ENCODE assay signal across 25 cellular contexts in genomic region chr19:40583283-40583682, GRCh38.
"Had no signal": no experiment of that assay in that cellular context is flagged by ENCODE, and none has a peak within 500 bp of the region (broad histone marks: within the 10 kb centered on the region; RNA-seq: fewer than 3 reads in every experiment).

No MANE protein-coding gene starts in this region.

- H3K27me3 Mint-ChIP-seq: activated naive CD8-positive, alpha-beta T cell treated with anti-CD3 and anti-CD28 coated beads, Interleukin-2, amount 10 ng/mL, durations not matched to agents 7 days and 5 days had no signal

- H3K27me3 ChIP-seq: adrenal gland, SJSA1 had no signal

- H3K4me3 Mint-ChIP-seq: activated CD8-positive, alpha-beta T cell treated with anti-CD3 and anti-CD28 coated beads, Interleukin-2, amount 10 ng/mL, durations not matched to agents 7 days and 5 days; activated naive CD8-positive, alpha-beta T cell treated with anti-CD3 and anti-CD28 coated beads, Interleukin-2, amount 10 ng/mL, durations not matched to agents 7 days and 5 days; T-helper 1 cell treated with Interleukin-12 subunit alpha and Interleukin-12 subunit beta and Interleukin-4 antibody, amounts not matched to agents 30 μg/mL and 1 μg/mL, for 36 hours; WTC11 had no signal

- H3K9me3 Mint-ChIP-seq: activated naive CD8-positive, alpha-beta T cell treated with anti-CD3 and anti-CD28 coated beads, Interleukin-2, amount 10 ng/mL, durations not matched to agents 7 days and 5 days; T-helper 1 cell treated with Interleukin-12 subunit alpha and Interleukin-12 subunit beta and Interleukin-4 antibody, amounts not matched to agents 30 μg/mL and 1 μg/mL, for 36 hours; WTC11 had no signal

- ATAC-seq: activated CD8-positive, alpha-beta T cell treated with anti-CD3 and anti-CD28 coated beads, Interleukin-2, amount 10 ng/mL, durations not matched to agents 7 days and 5 days had no signal

- H3K4me3 ChIP-seq: adrenal gland, SJSA1 had no signal

- H3K9me3 ChIP-seq: adrenal gland, SJSA1 had no signal

- H3K4me1 ChIP-seq: adrenal gland had no signal

- H3K27ac ChIP-seq: adrenal gland, SJSA1 had no signal

- DNase-seq: activated CD4-positive, alpha-beta T cell treated with anti-CD3 and anti-CD28 coated beads for 48 hours; activated CD4-positive, alpha-beta T cell treated with anti-CD3 and anti-CD28 coated beads, Interleukin-2, amount 50 U/mL, for 4 hours; activated CD4-positive, CD25-positive, alpha-beta regulatory T cell treated with anti-CD3 and anti-CD28 coated beads, Interleukin-2, amount 50 U/mL, for 72 hours; activated CD8-positive, alpha-beta memory T cell treated with anti-CD3 and anti-CD28 coated beads, Interleukin-2, amount 50 U/mL, for 48 hours; activated CD8-positive, alpha-beta T cell treated with anti-CD3 and anti-CD28 coated beads, Interleukin-2, amount 10 ng/mL, durations not matched to agents 7 days and 5 days; activated naive CD4-positive, alpha-beta T cell treated with anti-CD3 and anti-CD28 coated beads, Interleukin-2, amount 50 U/mL, for 16 hours; activated naive CD8-positive, alpha-beta T cell treated with anti-CD3 and anti-CD28 coated beads, Interleukin-2, amount 10 ng/mL, durations not matched to agents 7 days and 5 days; activated T-cell treated with anti-CD3 and anti-CD28 coated beads, Interleukin-2, amount 50 U/mL, for 1 hour; adrenal gland; MV-4-11; NCI-H1092 treated with DMSO at 0.1 percent for 48 hours; NCI-H1417 treated with DMSO at 0.1 percent for 48 hours; NCI-H1694; NCI-H2029; NCI-H2107; NCI-H345; NCI-H510A; NCI-H526 treated with DMSO at 0.1 percent for 48 hours; OCI-M1; RPMI8226; SHP77; T-helper 9 cell had no signal

- H3K27ac Mint-ChIP-seq: activated naive CD8-positive, alpha-beta T cell treated with anti-CD3 and anti-CD28 coated beads, Interleukin-2, amount 10 ng/mL, durations not matched to agents 7 days and 5 days; WTC11 had no signal
